ENCODE assay signal across 8 cellular contexts in the genomic region with DNA sequence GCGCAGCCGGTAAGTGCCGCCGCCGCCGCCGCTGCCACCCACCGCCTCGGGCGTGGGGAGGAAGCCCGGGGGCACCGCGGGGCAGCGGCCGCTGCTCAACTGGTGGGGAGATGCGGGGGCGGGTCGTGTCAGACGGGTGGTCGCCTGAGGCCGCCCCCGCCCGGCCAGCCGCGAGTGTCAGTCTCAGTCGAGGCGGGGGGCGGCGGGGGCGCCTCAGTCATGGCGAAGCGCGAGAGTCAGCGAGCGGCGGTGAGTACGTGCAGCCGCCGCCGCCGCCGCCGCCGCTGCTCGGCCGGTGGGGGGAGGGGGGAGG.
DNase-seq lines count a peak whose midpoint lies in the region; ATAC-seq, FAIRE-seq and TF ChIP-seq lines count a peak whose summit lies in the region.

No MANE protein-coding gene starts in this region.

- no peaks in the 10 kb centered on the region for H3K27me3 Mint-ChIP-seq in Calu3 (ENCODE audit: unreplicated experiment)
- H3K27me3 Mint-ChIP-seq in activated B cell treated with CpG ODN at 0.5 μM for 24 hours, result no peaks in the 10 kb centered on the region

- H3K9me3 Mint-ChIP-seq in Calu3 (ENCODE audit: low read depth, unreplicated experiment) (no peaks in the 10 kb centered on the region), activated B cell treated with CpG ODN at 0.5 μM for 24 hours (no peaks in the 10 kb centered on the region)

- no peak for TF ChIP-seq POLR2A in lower leg skin (IDR thresholded peaks at IDR 0.05)
- no peak for TF ChIP-seq POLR2A in GM12892 (IDR thresholded peaks at IDR 0.05; ENCODE audit: low read depth, low read length)

- H3K36me3 Mint-ChIP-seq in Calu3 (ENCODE audit: insufficient read depth, unreplicated experiment) (peaks cover 38% of the 10 kb centered on the region), activated B cell treated with CpG ODN at 0.5 μM for 24 hours (ENCODE audit: low read depth) (peaks cover 3% of the 10 kb centered on the region)

- intact Hi-C loops in Calu3 (cut with micrococcal nuclease; ENCODE audit: unreplicated experiment) (loop anchor here (1.0 to 10.0 kb wide), 3 partner anchors 76 to 154 kb away; partner anchors contain the start of gene CHD9), activated B cell treated with CpG ODN at 0.5 μM for 24 hours (cut with micrococcal nuclease) (loop anchor here (1.0 kb wide), 1 partner anchor 572 kb away; the partner anchor contains the start of gene RPGRIP1L), lower leg skin (cut with DNase I; ENCODE audit: low total_unique reads) (no loop called here)

- POLR2A ChIA-PET in activated B cell treated with CpG ODN at 0.5 μM for 24 hours (lab: Charles Lee), result interaction anchor here (1.4 kb wide), 1 partner anchor 76 kb away, joined by 7 read pairs; the partner anchor contains the start of gene CHD9

- H3K4me1 Mint-ChIP-seq in Calu3 (ENCODE audit: low read depth, unreplicated experiment) (peaks cover 34% of the 10 kb centered on the region), activated B cell treated with CpG ODN at 0.5 μM for 24 hours (peaks cover 42% of the 10 kb centered on the region)

- FAIRE-seq in GM12892 (lab: Jason Lieb, UNC), result no peak

- H3K4me3 ChIP-seq in lower leg skin (ENCODE audit: low read depth, poor library complexity, severe bottlenecking), result peak overlapping the region; percentile 80

- ATAC-seq in HG02588 (IDR thresholded peaks at IDR 0.05; ENCODE audit: unreplicated experiment), result peak; percentile 1
- no peak for ATAC-seq in activated B cell treated with CpG ODN at 0.5 μM for 24 hours (ENCODE audit: low read depth)

- H3K4me3 Mint-ChIP-seq in Calu3 (ENCODE audit: low read depth, unreplicated experiment) (peak overlapping the region; percentile 100), activated B cell treated with CpG ODN at 0.5 μM for 24 hours (peak overlapping the region; percentile 78)

- no peak for DNase-seq in Calu3
- no peak for DNase-seq in activated B cell treated with CpG ODN at 0.5 μM for 24 hours
- DNase-seq in lower leg skin (ENCODE audit: low spot score in 2 of 2), result no peak
- DNase-seq in NCI-H2171 treated with DMSO at 0.1 percent for 48 hours (lab: John Stamatoyannopoulos, UW), result no peak
- DNase-seq in GM12892 (ENCODE audit: insufficient read length), result no peak
- no peak for DNase-seq in NCI-H2107 (lab: John Stamatoyannopoulos, UW)
- no peak for DNase-seq in NCI-H1694 treated with DMSO at 0.1 percent for 48 hours (lab: John Stamatoyannopoulos, UW)

- WGBS in lower leg skin, 2 donors, result 0% methylated on average over 1 of the region's 46 CpGs; no CpG with 5 or more reads in 1 of the 2 donors

- H3K27ac Mint-ChIP-seq in Calu3 (ENCODE audit: unreplicated experiment) (peak overlapping the region; percentile 85), activated B cell treated with CpG ODN at 0.5 μM for 24 hours (no peak overlapping the region)

- TF ChIP-seq CTCF in Calu3 (IDR thresholded peaks at IDR 0.05; ENCODE audit: unreplicated experiment) (no peak), activated B cell treated with CpG ODN at 0.5 μM for 24 hours (IDR thresholded peaks at IDR 0.05) (no peak), lower leg skin (IDR thresholded peaks at IDR 0.05) (no peak)

- no TSS peak for BruUV-seq in Calu3 (replicated peaks; lab: Mats Ljungman, UMichigan)

- CTCF ChIA-PET in Calu3 (lab: Charles Lee) (no interaction called here), activated B cell treated with CpG ODN at 0.5 μM for 24 hours (lab: Charles Lee) (interaction anchor here (2.2 kb wide), 1 partner anchor 28 kb away, joined by 12 read pairs; no protein-coding TSS in a partner anchor)
